8 cellular contexts compared by ENCODE assay signal in the genomic region with DNA sequence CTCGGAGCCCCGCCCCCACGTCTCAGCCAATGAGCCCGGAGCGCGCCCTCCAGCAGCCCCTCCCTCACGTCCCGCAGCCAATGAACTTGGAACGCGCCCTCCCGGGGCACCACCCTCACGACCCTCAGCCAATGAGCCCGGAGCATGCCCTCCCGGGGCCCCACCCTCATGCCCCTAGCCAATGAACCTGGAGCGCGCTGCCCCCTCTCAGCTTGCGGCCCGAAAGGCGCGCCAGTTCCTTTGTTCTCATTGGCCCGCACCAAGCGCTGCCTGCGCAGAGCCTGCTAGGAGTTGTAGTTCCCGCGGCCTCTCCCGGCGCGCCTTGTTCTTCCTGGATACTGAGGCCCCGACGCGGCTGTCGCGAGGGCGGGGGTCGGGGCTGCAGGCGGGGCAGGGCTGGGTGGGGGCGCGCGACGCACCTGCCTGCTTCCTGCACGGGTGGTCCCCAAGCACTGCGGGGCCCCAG. TPM values are rescaled to one million over a fixed set of nuclear protein-coding genes. Genes with fewer than 3 reads are reported as not detected.
DNase-seq lines count a peak whose midpoint lies in the region; ATAC-seq and TF ChIP-seq lines count a peak whose summit lies in the region.

A gene (plus strand): TSS at position 325 of the 466 bp plus-strand sequence. CDS start 339 bp downstream, outside the sequence.

- ATAC-seq in GM21619 (IDR thresholded peaks at IDR 0.05; ENCODE audit: unreplicated experiment) = peak; percentile 82

- H3K4me3 ChIP-seq in mesodermal cell (ENCODE audit: extremely low read depth, insufficient read depth, low read length, poor library complexity, severe bottlenecking) = peak within 1 kb of the TSS; percentile 84

- H3K4me1 Mint-ChIP-seq in endothelial cell (ENCODE audit: unreplicated experiment) = peaks cover 5% of the 10 kb centered on the region

- no peak for TF ChIP-seq CTCF in endothelial cell (IDR thresholded peaks at IDR 0.05; ENCODE audit: unreplicated experiment)

- H3K36me3 ChIP-seq in mesodermal cell (ENCODE audit: control insufficient read depth, insufficient read depth, low read length) = peaks cover 6% of the 10 kb centered on the region

- peak within 1 kb of the TSS; percentile 62 for H3K27ac ChIP-seq in mesodermal cell (ENCODE audit: low read depth, low read length, severe bottlenecking)

- peaks cover 8% of the 10 kb centered on the region for H3K27me3 Mint-ChIP-seq in endothelial cell (ENCODE audit: unreplicated experiment)

- 0% methylated on average over 22 to 26 of the region's 42 CpGs for whole genome bisulfite sequencing in mesodermal cell (ENCODE audit: insufficient coverage in 2 of 2), 2 experiments

- H3K9me3 ChIP-seq in mesodermal cell (ENCODE audit: control insufficient read depth, low read length) = no peaks in the 10 kb centered on the region

- H3K27ac Mint-ChIP-seq in endothelial cell (ENCODE audit: unreplicated experiment) = no peak within 1 kb of the TSS

- H3K9me3 Mint-ChIP-seq in endothelial cell (ENCODE audit: unreplicated experiment) = no peaks in the 10 kb centered on the region

- 0 out of 2 replicates have a peak, but pooled peaks have one; percentile 4 for TF ChIP-seq EP300 in Ishikawa (IDR thresholded peaks at IDR 0.05; ENCODE audit: borderline replicate concordance)

- peaks cover 4% of the 10 kb centered on the region for H3K36me3 Mint-ChIP-seq in endothelial cell (ENCODE audit: low read depth, unreplicated experiment)

- peak within 1 kb of the TSS; percentile 91 for H3K4me3 Mint-ChIP-seq in endothelial cell (ENCODE audit: unreplicated experiment)

- peak; percentile 99 for DNase-seq in D341Med (ENCODE audit: low spot score)
- peak; percentile 99 for DNase-seq in OCI-M1 (lab: John Stamatoyannopoulos, UW)
- DNase-seq in activated T-cell treated with anti-CD3 and anti-CD28 coated beads for 1 hour (ENCODE audit: low read depth) = peak; percentile 99
- DNase-seq in endothelial cell (ENCODE audit: low spot score) = peak; percentile 100
- peak; percentile 99 for DNase-seq in stimulated activated CD8-positive, alpha-beta memory T cell treated with anti-CD3 and anti-CD28 coated beads, Interleukin-15, amount 100 ng/mL, for 1 hour (ENCODE audit: low read depth)

- peaks cover 6% of the 10 kb centered on the region for H3K4me1 ChIP-seq in mesodermal cell (ENCODE audit: control insufficient read depth, insufficient read depth, low read length, poor library complexity, severe bottlenecking)

- TF ChIP-seq RAD21 in Ishikawa (IDR thresholded peaks at IDR 0.05; ENCODE audit: low read depth) = no peak

TF ChIP-seq in Ishikawa, 13 proteins besides CTCF, POLR2A, EP300 and RAD21:
- TF ChIP-seq EGR1 (IDR thresholded peaks at IDR 0.05) = no peak
- TF ChIP-seq TEAD4 (IDR thresholded peaks at IDR 0.05) = no peak
- TF ChIP-seq NFIC (IDR thresholded peaks at IDR 0.05) = no peak
- TF ChIP-seq ZBTB7A (IDR thresholded peaks at IDR 0.05; ENCODE audit: low read depth) = no peak
- TF ChIP-seq, protein P1, sequence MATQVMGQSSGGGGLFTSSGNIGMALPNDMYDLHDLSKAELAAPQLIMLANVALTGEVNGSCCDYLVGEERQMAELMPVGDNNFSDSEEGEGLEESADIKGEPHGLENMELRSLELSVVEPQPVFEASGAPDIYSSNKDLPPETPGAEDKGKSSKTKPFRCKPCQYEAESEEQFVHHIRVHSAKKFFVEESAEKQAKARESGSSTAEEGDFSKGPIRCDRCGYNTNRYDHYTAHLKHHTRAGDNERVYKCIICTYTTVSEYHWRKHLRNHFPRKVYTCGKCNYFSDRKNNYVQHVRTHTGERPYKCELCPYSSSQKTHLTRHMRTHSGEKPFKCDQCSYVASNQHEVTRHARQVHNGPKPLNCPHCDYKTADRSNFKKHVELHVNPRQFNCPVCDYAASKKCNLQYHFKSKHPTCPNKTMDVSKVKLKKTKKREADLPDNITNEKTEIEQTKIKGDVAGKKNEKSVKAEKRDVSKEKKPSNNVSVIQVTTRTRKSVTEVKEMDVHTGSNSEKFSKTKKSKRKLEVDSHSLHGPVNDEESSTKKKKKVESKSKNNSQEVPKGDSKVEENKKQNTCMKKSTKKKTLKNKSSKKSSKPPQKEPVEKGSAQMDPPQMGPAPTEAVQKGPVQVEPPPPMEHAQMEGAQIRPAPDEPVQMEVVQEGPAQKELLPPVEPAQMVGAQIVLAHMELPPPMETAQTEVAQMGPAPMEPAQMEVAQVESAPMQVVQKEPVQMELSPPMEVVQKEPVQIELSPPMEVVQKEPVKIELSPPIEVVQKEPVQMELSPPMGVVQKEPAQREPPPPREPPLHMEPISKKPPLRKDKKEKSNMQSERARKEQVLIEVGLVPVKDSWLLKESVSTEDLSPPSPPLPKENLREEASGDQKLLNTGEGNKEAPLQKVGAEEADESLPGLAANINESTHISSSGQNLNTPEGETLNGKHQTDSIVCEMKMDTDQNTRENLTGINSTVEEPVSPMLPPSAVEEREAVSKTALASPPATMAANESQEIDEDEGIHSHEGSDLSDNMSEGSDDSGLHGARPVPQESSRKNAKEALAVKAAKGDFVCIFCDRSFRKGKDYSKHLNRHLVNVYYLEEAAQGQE (IDR thresholded peaks at IDR 0.05; ENCODE audit: low read depth) = no peak
- TF ChIP-seq CEBPB (IDR thresholded peaks at IDR 0.05) = no peak
- TF ChIP-seq FOXM1 (IDR thresholded peaks at IDR 0.05; ENCODE audit: borderline replicate concordance, low read depth) = peak; percentile 43; the same call in 1 of the 2 replicates
- peak; percentile 11; the same call in 1 of the 2 replicates for TF ChIP-seq CREB1 (IDR thresholded peaks at IDR 0.05; ENCODE audit: low read depth)
- TF ChIP-seq, protein P2, sequence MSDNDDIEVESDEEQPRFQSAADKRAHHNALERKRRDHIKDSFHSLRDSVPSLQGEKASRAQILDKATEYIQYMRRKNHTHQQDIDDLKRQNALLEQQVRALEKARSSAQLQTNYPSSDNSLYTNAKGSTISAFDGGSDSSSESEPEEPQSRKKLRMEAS (IDR thresholded peaks at IDR 0.05) = no peak; the same call in 1 of the 2 replicates
- no peak for TF ChIP-seq TAF1 (IDR thresholded peaks at IDR 0.05; ENCODE audit: low read depth)
TF ChIP-seq in Ishikawa: peak in this region for 2.

RNA-seq across cellular contexts. Expression of the gene that starts here (rescaled TPM):
- total RNA-seq in endothelial cell (ENCODE audit: unreplicated experiment) = 12.2 TPM
- polyA plus RNA-seq in mesodermal cell (2013, experiment 1 of 2) = 10.0 TPM
- 8.2 TPM for polyA plus RNA-seq in mesodermal cell (2013, experiment 2 of 2)

Comparison
In these comparisons a context has a peak if more than half of its experiments do, and no peak if none do; other contexts are left out.
1. Peak in every context shown above with its lines: DNase-seq, ATAC-seq, H3K4me3 ChIP-seq and H3K27ac ChIP-seq.